ENCODE assay signal across 1 cellular context in the genomic region with DNA sequence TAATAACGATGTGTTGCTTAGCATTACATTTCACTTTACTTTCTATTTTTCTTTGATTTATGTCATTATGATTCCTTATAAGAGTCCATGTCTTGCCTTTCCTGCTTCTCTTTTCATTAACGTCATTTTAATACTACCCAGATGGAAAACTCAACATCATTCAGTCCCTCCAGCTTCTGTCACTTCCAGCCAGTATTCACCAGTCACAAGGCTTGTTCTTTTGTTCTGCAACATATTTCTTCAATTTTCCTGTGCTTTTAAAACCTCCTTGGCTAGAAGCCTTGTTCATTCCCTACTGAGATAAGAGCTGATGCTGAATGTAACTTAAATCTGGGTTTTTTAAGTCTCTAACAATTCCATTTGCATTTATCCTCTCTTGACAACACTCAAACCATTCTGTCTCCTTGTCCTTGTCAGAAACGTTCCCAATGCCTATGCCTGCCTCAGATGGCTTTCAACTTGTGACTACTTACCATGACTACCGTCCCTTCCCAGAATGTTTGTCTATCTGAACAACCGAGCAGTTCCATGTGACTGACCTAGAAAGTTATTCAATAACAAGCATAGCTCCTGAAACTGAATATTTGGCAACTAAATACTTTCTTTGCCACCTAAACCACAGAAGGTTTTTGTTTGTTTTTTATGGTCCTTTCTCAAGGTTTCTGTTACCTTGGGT.
TF ChIP-seq lines count a peak whose summit lies in the region.

No MANE protein-coding gene starts in this region.

TF ChIP-seq in GM12878, 131 proteins besides CTCF, POLR2A, EP300 and RAD21 (continued from another document):
- TF ChIP-seq, protein P1, sequence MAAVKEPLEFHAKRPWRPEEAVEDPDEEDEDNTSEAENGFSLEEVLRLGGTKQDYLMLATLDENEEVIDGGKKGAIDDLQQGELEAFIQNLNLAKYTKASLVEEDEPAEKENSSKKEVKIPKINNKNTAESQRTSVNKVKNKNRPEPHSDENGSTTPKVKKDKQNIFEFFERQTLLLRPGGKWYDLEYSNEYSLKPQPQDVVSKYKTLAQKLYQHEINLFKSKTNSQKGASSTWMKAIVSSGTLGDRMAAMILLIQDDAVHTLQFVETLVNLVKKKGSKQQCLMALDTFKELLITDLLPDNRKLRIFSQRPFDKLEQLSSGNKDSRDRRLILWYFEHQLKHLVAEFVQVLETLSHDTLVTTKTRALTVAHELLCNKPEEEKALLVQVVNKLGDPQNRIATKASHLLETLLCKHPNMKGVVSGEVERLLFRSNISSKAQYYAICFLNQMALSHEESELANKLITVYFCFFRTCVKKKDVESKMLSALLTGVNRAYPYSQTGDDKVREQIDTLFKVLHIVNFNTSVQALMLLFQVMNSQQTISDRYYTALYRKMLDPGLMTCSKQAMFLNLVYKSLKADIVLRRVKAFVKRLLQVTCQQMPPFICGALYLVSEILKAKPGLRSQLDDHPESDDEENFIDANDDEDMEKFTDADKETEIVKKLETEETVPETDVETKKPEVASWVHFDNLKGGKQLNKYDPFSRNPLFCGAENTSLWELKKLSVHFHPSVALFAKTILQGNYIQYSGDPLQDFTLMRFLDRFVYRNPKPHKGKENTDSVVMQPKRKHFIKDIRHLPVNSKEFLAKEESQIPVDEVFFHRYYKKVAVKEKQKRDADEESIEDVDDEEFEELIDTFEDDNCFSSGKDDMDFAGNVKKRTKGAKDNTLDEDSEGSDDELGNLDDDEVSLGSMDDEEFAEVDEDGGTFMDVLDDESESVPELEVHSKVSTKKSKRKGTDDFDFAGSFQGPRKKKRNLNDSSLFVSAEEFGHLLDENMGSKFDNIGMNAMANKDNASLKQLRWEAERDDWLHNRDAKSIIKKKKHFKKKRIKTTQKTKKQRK (IDR thresholded peaks at IDR 0.05; ENCODE audit: low read depth, low read length) = no peak
- TF ChIP-seq, protein P2, sequence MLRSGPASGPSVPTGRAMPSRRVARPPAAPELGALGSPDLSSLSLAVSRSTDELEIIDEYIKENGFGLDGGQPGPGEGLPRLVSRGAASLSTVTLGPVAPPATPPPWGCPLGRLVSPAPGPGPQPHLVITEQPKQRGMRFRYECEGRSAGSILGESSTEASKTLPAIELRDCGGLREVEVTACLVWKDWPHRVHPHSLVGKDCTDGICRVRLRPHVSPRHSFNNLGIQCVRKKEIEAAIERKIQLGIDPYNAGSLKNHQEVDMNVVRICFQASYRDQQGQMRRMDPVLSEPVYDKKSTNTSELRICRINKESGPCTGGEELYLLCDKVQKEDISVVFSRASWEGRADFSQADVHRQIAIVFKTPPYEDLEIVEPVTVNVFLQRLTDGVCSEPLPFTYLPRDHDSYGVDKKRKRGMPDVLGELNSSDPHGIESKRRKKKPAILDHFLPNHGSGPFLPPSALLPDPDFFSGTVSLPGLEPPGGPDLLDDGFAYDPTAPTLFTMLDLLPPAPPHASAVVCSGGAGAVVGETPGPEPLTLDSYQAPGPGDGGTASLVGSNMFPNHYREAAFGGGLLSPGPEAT (IDR thresholded peaks at IDR 0.05; ENCODE audit: low read depth) = no peak
- TF ChIP-seq CHD2 (IDR thresholded peaks at IDR 0.05; ENCODE audit: borderline replicate concordance, low read depth, low read length) = no peak
- TF ChIP-seq DPF2 (IDR thresholded peaks at IDR 0.05) = no peak
- no peak for TF ChIP-seq CHD4 (IDR thresholded peaks at IDR 0.05)
- TF ChIP-seq, protein P3, sequence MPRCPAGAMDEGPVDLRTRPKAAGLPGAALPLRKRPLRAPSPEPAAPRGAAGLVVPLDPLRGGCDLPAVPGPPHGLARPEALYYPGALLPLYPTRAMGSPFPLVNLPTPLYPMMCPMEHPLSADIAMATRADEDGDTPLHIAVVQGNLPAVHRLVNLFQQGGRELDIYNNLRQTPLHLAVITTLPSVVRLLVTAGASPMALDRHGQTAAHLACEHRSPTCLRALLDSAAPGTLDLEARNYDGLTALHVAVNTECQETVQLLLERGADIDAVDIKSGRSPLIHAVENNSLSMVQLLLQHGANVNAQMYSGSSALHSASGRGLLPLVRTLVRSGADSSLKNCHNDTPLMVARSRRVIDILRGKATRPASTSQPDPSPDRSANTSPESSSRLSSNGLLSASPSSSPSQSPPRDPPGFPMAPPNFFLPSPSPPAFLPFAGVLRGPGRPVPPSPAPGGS (IDR thresholded peaks at IDR 0.05; ENCODE audit: borderline replicate concordance, insufficient read depth, low read depth, low read length, poor library complexity, severe bottlenecking) = no peak
- TF ChIP-seq RCOR1 (conservative IDR thresholded peaks at IDR 0.05; ENCODE audit: low read depth, low read length) = no peak
- TF ChIP-seq SMARCA5 (IDR thresholded peaks at IDR 0.05) = no peak
